In the genomic region with DNA sequence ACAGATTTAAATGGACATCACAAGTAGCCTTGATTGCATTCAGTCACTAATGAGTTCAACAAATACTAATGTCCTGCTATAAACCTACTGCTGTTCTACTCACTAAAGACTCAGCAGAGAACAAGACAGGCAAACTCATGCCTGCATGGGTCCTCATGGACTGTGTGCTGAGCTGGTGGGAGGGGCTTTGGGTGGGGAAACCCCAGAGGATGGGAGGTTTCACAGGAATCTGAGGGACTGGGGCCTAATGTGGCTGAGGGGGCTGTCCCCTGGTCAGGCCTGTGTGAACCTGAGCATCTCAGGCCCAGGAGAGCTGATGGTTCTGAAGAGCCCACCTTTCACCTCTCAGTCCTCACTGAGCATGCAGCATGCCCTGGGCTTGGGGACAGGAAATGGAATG, we compare ENCODE assay signal across 28 cellular contexts. TPM values are rescaled to one million over a fixed set of nuclear protein-coding genes. Genes with fewer than 3 reads are reported as not detected.
DNase-seq lines count a peak whose midpoint lies in the region; ATAC-seq and TF ChIP-seq lines count a peak whose summit lies in the region.
"Had no signal": no experiment of that assay in that cellular context is flagged by ENCODE, and none has a peak within 500 bp of the region (broad histone marks: within the 10 kb centered on the region; RNA-seq: fewer than 3 reads in every experiment).

No MANE protein-coding gene starts in this region.

- intact Hi-C loops in activated CD4-positive, alpha-beta memory T cell treated with anti-CD3 and anti-CD28 coated beads for 36 hours (cut with micrococcal nuclease), result loop anchor here (10.0 kb wide), 2 partner anchors 67 to 347 kb away; partner anchors contain the start of gene NAPB
- intact Hi-C loops in lower leg skin (cut with DNase I; ENCODE audit: low total_unique reads), result no loop called here
- intact Hi-C loops in Right ventricle myocardium inferior (cut with DNase I), result no loop called here

- no peak overlapping the region for H3K27ac ChIP-seq in WERI-Rb-1
- H3K27ac ChIP-seq: dorsolateral prefrontal cortex, suprapubic skin, uterus had no signal

- TF ChIP-seq CTCF in GM10266 (IDR thresholded peaks at IDR 0.05; ENCODE audit: control insufficient read depth, insufficient read depth, low read depth, missing control alignments), result no peak
- no peak for TF ChIP-seq CTCF in WERI-Rb-1 (IDR thresholded peaks at IDR 0.05; ENCODE audit: low read depth, low read length)
- TF ChIP-seq CTCF in lower leg skin (IDR thresholded peaks at IDR 0.05), result no peak
- no peak for TF ChIP-seq CTCF in osteocyte (IDR thresholded peaks at IDR 0.05)

- POLR2A ChIA-PET in activated CD4-positive, alpha-beta memory T cell treated with anti-CD3 and anti-CD28 coated beads for 36 hours (lab: Charles Lee), result no interaction called here
- POLR2A ChIA-PET in activated CD4-positive, alpha-beta memory T cell treated with anti-CD3 and anti-CD28 coated beads, Interleukin-2, amount 10 ng/mL, durations not matched to agents 7 days and 5 days (lab: Charles Lee), result no interaction called here

- H3K36me3 Mint-ChIP-seq in activated CD4-positive, alpha-beta memory T cell treated with anti-CD3 and anti-CD28 coated beads for 36 hours, result no peaks in the 10 kb centered on the region
- no peaks in the 10 kb centered on the region for H3K36me3 Mint-ChIP-seq in activated CD4-positive, alpha-beta memory T cell treated with anti-CD3 and anti-CD28 coated beads, Interleukin-2, amount 10 ng/mL, durations not matched to agents 7 days and 5 days (ENCODE audit: low read depth)
- no peaks in the 10 kb centered on the region for H3K36me3 Mint-ChIP-seq in osteocyte (ENCODE audit: unreplicated experiment)

- H3K27ac Mint-ChIP-seq in activated CD4-positive, alpha-beta memory T cell treated with anti-CD3 and anti-CD28 coated beads for 36 hours, result no peak overlapping the region
- H3K27ac Mint-ChIP-seq in activated CD4-positive, alpha-beta memory T cell treated with anti-CD3 and anti-CD28 coated beads, Interleukin-2, amount 10 ng/mL, durations not matched to agents 7 days and 5 days, result no peak overlapping the region
- no peak overlapping the region for H3K27ac Mint-ChIP-seq in osteocyte (ENCODE audit: unreplicated experiment)

- H3K4me3 Mint-ChIP-seq in activated CD4-positive, alpha-beta memory T cell treated with anti-CD3 and anti-CD28 coated beads for 36 hours, result no peak overlapping the region
- H3K4me3 Mint-ChIP-seq in activated CD4-positive, alpha-beta memory T cell treated with anti-CD3 and anti-CD28 coated beads, Interleukin-2, amount 10 ng/mL, durations not matched to agents 7 days and 5 days, result no peak overlapping the region
- H3K4me3 Mint-ChIP-seq in osteocyte (ENCODE audit: unreplicated experiment), result no peak overlapping the region
- H3K4me3 Mint-ChIP-seq: neural crest cell had no signal

- H3K4me3 ChIP-seq in WERI-Rb-1 (ENCODE audit: low read depth, low read length), result no peak overlapping the region
- H3K4me3 ChIP-seq in lower leg skin (ENCODE audit: low read depth, poor library complexity, severe bottlenecking), result no peak overlapping the region
- H3K4me3 ChIP-seq: dorsolateral prefrontal cortex, MG63, suprapubic skin, uterus had no signal

- CTCF ChIA-PET in activated CD4-positive, alpha-beta memory T cell treated with anti-CD3 and anti-CD28 coated beads for 36 hours (lab: Charles Lee), result no interaction called here
- CTCF ChIA-PET in activated CD4-positive, alpha-beta memory T cell treated with anti-CD3 and anti-CD28 coated beads, Interleukin-2, amount 10 ng/mL, durations not matched to agents 7 days and 5 days (lab: Charles Lee), result no interaction called here

- peaks cover 11% of the 10 kb centered on the region for H3K9me3 Mint-ChIP-seq in activated CD4-positive, alpha-beta memory T cell treated with anti-CD3 and anti-CD28 coated beads for 36 hours
- peaks cover 2% of the 10 kb centered on the region for H3K9me3 Mint-ChIP-seq in activated CD4-positive, alpha-beta memory T cell treated with anti-CD3 and anti-CD28 coated beads, Interleukin-2, amount 10 ng/mL, durations not matched to agents 7 days and 5 days
- H3K9me3 Mint-ChIP-seq in osteocyte (ENCODE audit: unreplicated experiment), result no peaks in the 10 kb centered on the region
- H3K9me3 Mint-ChIP-seq: neural crest cell had no signal

- DNase-seq in activated CD4-positive, alpha-beta memory T cell treated with anti-CD3 and anti-CD28 coated beads for 36 hours, result peak; percentile 19
- DNase-seq in activated CD4-positive, alpha-beta memory T cell treated with anti-CD3 and anti-CD28 coated beads, Interleukin-2, amount 10 ng/mL, durations not matched to agents 7 days and 5 days, result no peak
- DNase-seq in GM10266 (ENCODE audit: extremely low spot score) (peak; percentile 21), WERI-Rb-1 (peak; percentile 46), lower leg skin (ENCODE audit: low spot score in 2 of 2) (no peak), Right ventricle myocardium inferior (ENCODE audit: missing footprints) (no peak), osteocyte (ENCODE audit: extremely low spot score, unreplicated experiment) (no peak)
- peak; percentile 18 for DNase-seq in stimulated activated CD4-positive, alpha-beta T cell treated with anti-CD3 and anti-CD28 coated beads, Interleukin-4, amount 100 ng/mL, for 1 hour
- DNase-seq: ACHN, C1 segment of cervical spinal cord, Calu3, dorsolateral prefrontal cortex, glutamatergic neuron, MG63, NCI-H1417, NCI-H2081, NCI-H345, NCI-H748 treated with DMSO at 0.1 percent for 48 hours, right cardiac atrium, T-helper 2 cell, uterus had no signal

- no peak for ATAC-seq in Right ventricle myocardium inferior
- ATAC-seq: right cardiac atrium, SK-N-SH treated with all-trans-retinoic acid at 6 μM for 48 hours had no signal

- no peaks in the 10 kb centered on the region for H3K9me3 ChIP-seq in WERI-Rb-1 (ENCODE audit: severe bottlenecking)
- H3K9me3 ChIP-seq: MG63, suprapubic skin, uterus had no signal

- H3K27me3 Mint-ChIP-seq in activated CD4-positive, alpha-beta memory T cell treated with anti-CD3 and anti-CD28 coated beads for 36 hours, result no peaks in the 10 kb centered on the region
- peaks cover 2% of the 10 kb centered on the region for H3K27me3 Mint-ChIP-seq in activated CD4-positive, alpha-beta memory T cell treated with anti-CD3 and anti-CD28 coated beads, Interleukin-2, amount 10 ng/mL, durations not matched to agents 7 days and 5 days
- H3K27me3 Mint-ChIP-seq in osteocyte (ENCODE audit: unreplicated experiment), result peaks cover 5% of the 10 kb centered on the region

- no peak for TF ChIP-seq POLR2A in lower leg skin (IDR thresholded peaks at IDR 0.05)

- H3K36me3 ChIP-seq in WERI-Rb-1, result no peaks in the 10 kb centered on the region
- H3K36me3 ChIP-seq: MG63, suprapubic skin, uterus had no signal

- H3K4me1 Mint-ChIP-seq in activated CD4-positive, alpha-beta memory T cell treated with anti-CD3 and anti-CD28 coated beads for 36 hours (ENCODE audit: low read depth), result peaks cover under 1% of the 10 kb centered on the region
- no peaks in the 10 kb centered on the region for H3K4me1 Mint-ChIP-seq in activated CD4-positive, alpha-beta memory T cell treated with anti-CD3 and anti-CD28 coated beads, Interleukin-2, amount 10 ng/mL, durations not matched to agents 7 days and 5 days
- H3K4me1 Mint-ChIP-seq in osteocyte (ENCODE audit: unreplicated experiment), result no peaks in the 10 kb centered on the region
- H3K4me1 Mint-ChIP-seq: neural crest cell had no signal

- no peaks in the 10 kb centered on the region for H3K27me3 ChIP-seq in WERI-Rb-1 (ENCODE audit: insufficient read depth, low read depth, severe bottlenecking)
- H3K27me3 ChIP-seq: MG63, suprapubic skin, uterus had no signal

RNA-seq across cellular contexts. Expression of gene CST8, which starts 1.4 kb away (rescaled TPM):
- total RNA-seq in activated CD4-positive, alpha-beta memory T cell treated with anti-CD3 and anti-CD28 coated beads for 36 hours, result not detected
- total RNA-seq in activated CD4-positive, alpha-beta memory T cell treated with anti-CD3 and anti-CD28 coated beads, Interleukin-2, amount 10 ng/mL, durations not matched to agents 7 days and 5 days, result not detected
- total RNA-seq in lower leg skin (not detected), Right ventricle myocardium inferior (not detected), osteocyte (not detected in 2 replicates)
- total RNA-seq: Calu3, Daoy, dorsolateral prefrontal cortex, kidney epithelial cell, lung microvascular endothelial cell, mucosa of gallbladder, neural crest cell, right cardiac atrium, suprapubic skin, uterus had no signal

RNA-seq across cellular contexts. Expression of gene CST11, which starts 39.6 kb away (rescaled TPM):
- not detected for total RNA-seq in activated CD4-positive, alpha-beta memory T cell treated with anti-CD3 and anti-CD28 coated beads for 36 hours
- not detected for total RNA-seq in activated CD4-positive, alpha-beta memory T cell treated with anti-CD3 and anti-CD28 coated beads, Interleukin-2, amount 10 ng/mL, durations not matched to agents 7 days and 5 days
- not detected for total RNA-seq in lower leg skin
- not detected for total RNA-seq in Right ventricle myocardium inferior
- not detected in 2 replicates for total RNA-seq in osteocyte
- total RNA-seq: Calu3, Daoy, dorsolateral prefrontal cortex, kidney epithelial cell, lung microvascular endothelial cell, mucosa of gallbladder, neural crest cell, right cardiac atrium, suprapubic skin, uterus had no signal

RNA-seq across cellular contexts. Expression of gene CSTL1, which starts 52.8 kb away (rescaled TPM):
- total RNA-seq in activated CD4-positive, alpha-beta memory T cell treated with anti-CD3 and anti-CD28 coated beads for 36 hours, result not detected
- not detected for total RNA-seq in activated CD4-positive, alpha-beta memory T cell treated with anti-CD3 and anti-CD28 coated beads, Interleukin-2, amount 10 ng/mL, durations not matched to agents 7 days and 5 days
- total RNA-seq in lower leg skin (not detected), Right ventricle myocardium inferior (not detected), osteocyte (not detected in 2 replicates)
- total RNA-seq: Calu3, Daoy, dorsolateral prefrontal cortex, kidney epithelial cell, lung microvascular endothelial cell, mucosa of gallbladder, neural crest cell, right cardiac atrium, suprapubic skin, uterus had no signal

Comparison
In these comparisons a context has a peak if more than half of its experiments do, and no peak if none do; other contexts are left out.
1. DNase-seq: peak in activated CD4-positive, alpha-beta memory T cell treated with anti-CD3 and anti-CD28 coated beads for 36 hours (single experiment), GM10266 (single experiment), WERI-Rb-1 (single experiment) and stimulated activated CD4-positive, alpha-beta T cell treated with anti-CD3 and anti-CD28 coated beads, Interleukin-4, amount 100 ng/mL, for 1 hour (single experiment); none in activated CD4-positive, alpha-beta memory T cell treated with anti-CD3 and anti-CD28 coated beads, Interleukin-2, amount 10 ng/mL, durations not matched to agents 7 days and 5 days (single experiment), lower leg skin (0 of 2), Right ventricle myocardium inferior (single experiment) and osteocyte (single experiment).